ENCODE assay signal across 14 cellular contexts in the genomic region with DNA sequence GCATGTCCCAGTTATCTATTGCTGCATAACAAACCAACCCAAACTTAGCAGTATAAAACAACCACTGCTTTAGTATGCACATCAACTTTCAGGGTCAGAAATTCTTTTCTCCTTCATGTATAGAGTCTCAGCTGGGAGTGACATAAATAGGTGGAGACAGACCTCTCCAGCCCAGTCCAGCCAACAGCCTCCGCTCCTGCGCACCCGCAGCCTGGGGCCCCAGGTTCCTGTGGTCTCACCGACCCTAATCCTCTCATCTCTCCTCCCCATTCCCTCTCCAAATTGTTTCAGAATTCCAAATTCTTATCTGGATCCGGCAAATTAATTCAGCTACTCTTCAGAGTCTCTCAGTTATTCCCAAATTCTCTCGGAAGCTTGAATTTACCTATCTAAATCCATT. TPM values are rescaled to one million over a fixed set of nuclear protein-coding genes. Genes with fewer than 3 reads are reported as not detected.
DNase-seq lines count a peak whose midpoint lies in the region; ATAC-seq and TF ChIP-seq lines count a peak whose summit lies in the region.
"Had no signal": no experiment of that assay in that cellular context is flagged by ENCODE, and none has a peak within 500 bp of the region (broad histone marks: within the 10 kb centered on the region; RNA-seq: fewer than 3 reads in every experiment).

No MANE protein-coding gene starts in this region.

- no peaks in the 10 kb centered on the region for H3K36me3 Mint-ChIP-seq in activated naive CD4-positive, alpha-beta T cell treated with anti-CD3 and anti-CD28 coated beads for 36 hours (ENCODE audit: low read depth)
- H3K36me3 Mint-ChIP-seq in activated B cell treated with CpG ODN at 0.5 μM for 24 hours (ENCODE audit: low read depth), result no peaks in the 10 kb centered on the region

- intact Hi-C loops in activated naive CD4-positive, alpha-beta T cell treated with anti-CD3 and anti-CD28 coated beads for 36 hours (cut with micrococcal nuclease), result loop anchor here (2.0 kb wide), 1 partner anchor 167 kb away; a partner anchor contains a TSS
- intact Hi-C loops in activated B cell treated with CpG ODN at 0.5 μM for 24 hours (cut with micrococcal nuclease), result loop anchor here (5.0 kb wide), 1 partner anchor 358 kb away; no protein-coding TSS in a partner anchor

- H3K27me3 Mint-ChIP-seq in activated naive CD4-positive, alpha-beta T cell treated with anti-CD3 and anti-CD28 coated beads for 36 hours (ENCODE audit: low read depth), result peaks cover 47% of the 10 kb centered on the region
- peaks cover 38% of the 10 kb centered on the region for H3K27me3 Mint-ChIP-seq in activated B cell treated with CpG ODN at 0.5 μM for 24 hours

- H3K4me1 ChIP-seq in smooth muscle cell (ENCODE audit: low read depth), result peaks cover 13% of the 10 kb centered on the region

- H4K20me1 ChIP-seq in smooth muscle cell (ENCODE audit: low read depth), result no peaks in the 10 kb centered on the region

- no peaks in the 10 kb centered on the region for H3F3A ChIP-seq in smooth muscle cell (ENCODE audit: low read depth)

- POLR2A ChIA-PET in activated B cell treated with CpG ODN at 0.5 μM for 24 hours (lab: Charles Lee), result no interaction called here

- peak overlapping the region; percentile 53 for H3K4me3 ChIP-seq in iPS-11a (ENCODE audit: low read depth, low read length)
- H3K4me3 ChIP-seq in smooth muscle cell, result peak overlapping the region; percentile 61

- TF ChIP-seq CTCF in activated B cell treated with CpG ODN at 0.5 μM for 24 hours (IDR thresholded peaks at IDR 0.05) (no peak), smooth muscle cell (IDR thresholded peaks at IDR 0.05; ENCODE audit: borderline replicate concordance, insufficient read depth, poor library complexity, severe bottlenecking) (no peak)

- no peak overlapping the region for H3K27ac Mint-ChIP-seq in activated naive CD4-positive, alpha-beta T cell treated with anti-CD3 and anti-CD28 coated beads for 36 hours
- no peak overlapping the region for H3K27ac Mint-ChIP-seq in activated B cell treated with CpG ODN at 0.5 μM for 24 hours

- no peak overlapping the region for H3K27ac ChIP-seq in smooth muscle cell (ENCODE audit: low read depth)
- H3K27ac ChIP-seq: epithelial cell of prostate, GM23248, heart left ventricle, lower lobe of right lung had no signal

- H3K4me3 Mint-ChIP-seq in activated naive CD4-positive, alpha-beta T cell treated with anti-CD3 and anti-CD28 coated beads for 36 hours, result peak overlapping the region; percentile 26
- peak overlapping the region; percentile 24 for H3K4me3 Mint-ChIP-seq in activated B cell treated with CpG ODN at 0.5 μM for 24 hours

- DNase-seq in activated naive CD4-positive, alpha-beta T cell treated with anti-CD3 and anti-CD28 coated beads for 36 hours, result no peak
- DNase-seq in activated naive CD4-positive, alpha-beta T cell (lab: John Stamatoyannopoulos, UW), result no peak
- DNase-seq in activated B cell treated with CpG ODN at 0.5 μM for 24 hours, result no peak
- DNase-seq in smooth muscle cell (lab: John Stamatoyannopoulos, UW; ENCODE audit: unreplicated experiment), result no peak
- no peak for DNase-seq in NCI-H510A (lab: John Stamatoyannopoulos, UW)
- DNase-seq in NCI-H1930 (lab: John Stamatoyannopoulos, UW), result no peak
- DNase-seq: DND-41, heart left ventricle, lower lobe of right lung, NCI-H446 had no signal

- H3K9me3 Mint-ChIP-seq in activated naive CD4-positive, alpha-beta T cell treated with anti-CD3 and anti-CD28 coated beads for 36 hours, result no peaks in the 10 kb centered on the region
- no peaks in the 10 kb centered on the region for H3K9me3 Mint-ChIP-seq in activated B cell treated with CpG ODN at 0.5 μM for 24 hours

- no peaks in the 10 kb centered on the region for H3K36me3 ChIP-seq in smooth muscle cell (ENCODE audit: low read depth)
- H3K36me3 ChIP-seq: heart left ventricle, lower lobe of right lung had no signal

- CTCF ChIA-PET in activated naive CD4-positive, alpha-beta T cell treated with anti-CD3 and anti-CD28 coated beads for 36 hours (lab: Charles Lee), result no interaction called here
- CTCF ChIA-PET in activated B cell treated with CpG ODN at 0.5 μM for 24 hours (lab: Charles Lee), result no interaction called here

- no peaks in the 10 kb centered on the region for H3K9me3 ChIP-seq in smooth muscle cell (replicated peaks; ENCODE audit: low read depth)
- H3K9me3 ChIP-seq: heart left ventricle, lower lobe of right lung had no signal

- WGBS in smooth muscle cell (ENCODE audit: low lambda C conversion rate), result 61% methylated on average over 6 of the region's 6 CpGs

- peaks cover 18% of the 10 kb centered on the region for H3K4me1 Mint-ChIP-seq in activated naive CD4-positive, alpha-beta T cell treated with anti-CD3 and anti-CD28 coated beads for 36 hours (ENCODE audit: low read depth)
- peaks cover 18% of the 10 kb centered on the region for H3K4me1 Mint-ChIP-seq in activated B cell treated with CpG ODN at 0.5 μM for 24 hours

- H3K27me3 ChIP-seq in smooth muscle cell (ENCODE audit: low read depth), result peaks cover 28% of the 10 kb centered on the region

- H3K9ac ChIP-seq in smooth muscle cell (ENCODE audit: low read depth), result no peak overlapping the region

- no peaks in the 10 kb centered on the region for H3K79me2 ChIP-seq in smooth muscle cell (ENCODE audit: low read depth)

- ATAC-seq in activated B cell treated with CpG ODN at 0.5 μM for 24 hours (ENCODE audit: low read depth) (no peak), HG02678 (IDR thresholded peaks at IDR 0.05; ENCODE audit: unreplicated experiment) (no peak)

- peak overlapping the region; percentile 93 for H3K4me2 ChIP-seq in smooth muscle cell

- no peak overlapping the region for H2AFZ ChIP-seq in smooth muscle cell (ENCODE audit: low read depth)
- H2AFZ ChIP-seq: GM23248 had no signal

RNA-seq across cellular contexts. Expression of a gene that starts 0.5 kb away (rescaled TPM):
- under 1 TPM in 1 of 2 experiments, not detected in 1; 0.05 TPM for total RNA-seq in activated naive CD4-positive, alpha-beta T cell treated with anti-CD3 and anti-CD28 coated beads for 36 hours
- total RNA-seq in activated B cell treated with CpG ODN at 0.5 μM for 24 hours (not detected in 2 replicates), smooth muscle cell (0.67 and 0.72 TPM in 2 replicates)
- 0.63 TPM in 1 of 2 replicates, not detected in the other for polyA plus RNA-seq in smooth muscle cell
- total RNA-seq: GM23248, heart left ventricle had no signal
- polyA plus RNA-seq: GM23248, heart left ventricle had no signal
